25 cellular contexts compared by ENCODE assay signal in genomic region chr3:2985479-2985878, GRCh38.
"Had no signal": no experiment of that assay in that cellular context is flagged by ENCODE, and none has a peak within 500 bp of the region (broad histone marks: within the 10 kb centered on the region; RNA-seq: fewer than 3 reads in every experiment).

No MANE protein-coding gene starts in this region.

- H3K27ac ChIP-seq: brain microvascular endothelial cell, esophagus muscularis mucosa, foreskin keratinocyte, gastrocnemius medialis had no signal

- DNase-seq: activated CD4-positive, alpha-beta memory T cell treated with anti-CD3 and anti-CD28 coated beads for 36 hours; activated CD4-positive, alpha-beta T cell treated with anti-CD3 and anti-CD28 coated beads for 36 hours; activated CD4-positive, alpha-beta T cell treated with anti-CD3 and anti-CD28 coated beads, Interleukin-2, amount 10 ng/mL, durations not matched to agents 24 days and 14 days; activated CD4-positive, CD25-positive, alpha-beta regulatory T cell; activated CD4-positive, CD25-positive, alpha-beta regulatory T cell treated with anti-CD3 and anti-CD28 coated beads, Interleukin-2, amount 50 U/mL, for 72 hours; activated CD8-positive, alpha-beta T cell treated with anti-CD3 and anti-CD28 coated beads, Interleukin-2, amount 10 ng/mL, durations not matched to agents 7 days and 5 days; activated effector memory CD4-positive, alpha-beta T cell treated with Interleukin-2 at 50 U/mL for 16 hours; activated gamma-delta T cell treated with Interleukin-2 at 50 U/mL for 16 hours; activated naive CD4-positive, alpha-beta T cell treated with anti-CD3 and anti-CD28 coated beads, Interleukin-2, amount 50 U/mL, for 16 hours; activated naive CD4-positive, alpha-beta T cell treated with Interleukin-2 at 50 U/mL for 16 hours; activated T-cell treated with anti-CD3 and anti-CD28 coated beads, Interleukin-2, amount 50 U/mL, for 4 hours; amniotic stem cell; anterior cingulate cortex; brain microvascular endothelial cell; cortex of kidney; dermis blood vessel endothelial cell; effector CD4-positive, alpha-beta T cell; effector memory CD8-positive, alpha-beta T cell; erythroblast; foreskin keratinocyte; gastrocnemius medialis; glutamatergic neuron; T-helper 2 cell had no signal

- H3K4me3 ChIP-seq: esophagus muscularis mucosa, gastrocnemius medialis had no signal

- H3K9me3 ChIP-seq: esophagus muscularis mucosa, gastrocnemius medialis had no signal

- ATAC-seq: activated CD4-positive, alpha-beta T cell treated with anti-CD3 and anti-CD28 coated beads for 36 hours; activated CD8-positive, alpha-beta T cell treated with anti-CD3 and anti-CD28 coated beads, Interleukin-2, amount 10 ng/mL, durations not matched to agents 7 days and 5 days; activated T-cell treated with anti-CD3 and anti-CD28 coated beads, Interleukin-2, amount 50 U/mL, for 4 hours; activated T-helper 17 cell treated with anti-CD3 and anti-CD28 coated beads, Interleukin-2, amount 50 U/mL, for 72 hours; effector memory CD8-positive, alpha-beta T cell; foreskin keratinocyte; gastrocnemius medialis had no signal

- H3K27me3 ChIP-seq: brain microvascular endothelial cell, esophagus muscularis mucosa, foreskin keratinocyte, gastrocnemius medialis had no signal

- H3K36me3 ChIP-seq: brain microvascular endothelial cell, esophagus muscularis mucosa, gastrocnemius medialis had no signal

- H3K4me1 ChIP-seq: esophagus muscularis mucosa, foreskin keratinocyte, gastrocnemius medialis had no signal
